ENCODE assay signal across 19 cellular contexts in genomic region chr4:5128569-5128968, GRCh38.
DNase-seq lines count a peak whose midpoint lies in the region; TF ChIP-seq lines count a peak whose summit lies in the region.
"Had no signal": no experiment of that assay in that cellular context is flagged by ENCODE, and none has a peak within 500 bp of the region (broad histone marks: within the 10 kb centered on the region; RNA-seq: fewer than 3 reads in every experiment).

No MANE protein-coding gene starts in this region.

- in situ Hi-C loops in T47D (cut with HindIII; ENCODE audit: low pct_unique_long_range_greater_than_20kb, low sequenced_read_pairs), result no loop called here

- no peak overlapping the region for H3K27ac Mint-ChIP-seq in MCF 10A (ENCODE audit: low read depth, unreplicated experiment)
- peak overlapping the region; percentile 28 for H3K27ac Mint-ChIP-seq in osteocyte (ENCODE audit: unreplicated experiment)
- H3K27ac Mint-ChIP-seq in progenitor cell of endocrine pancreas, result no peak overlapping the region
- H3K27ac Mint-ChIP-seq: CD8-positive, alpha-beta memory T cell had no signal

- H3K9me3 Mint-ChIP-seq in MCF 10A (ENCODE audit: unreplicated experiment), result peaks cover 5% of the 10 kb centered on the region
- peaks cover 5% of the 10 kb centered on the region for H3K9me3 Mint-ChIP-seq in osteocyte (ENCODE audit: unreplicated experiment)
- H3K9me3 Mint-ChIP-seq in progenitor cell of endocrine pancreas (ENCODE audit: low read depth), result peaks cover 10% of the 10 kb centered on the region

- H3K36me3 Mint-ChIP-seq in MCF 10A (ENCODE audit: insufficient read depth, unreplicated experiment) (no peaks in the 10 kb centered on the region), osteocyte (ENCODE audit: unreplicated experiment) (peaks cover 13% of the 10 kb centered on the region), progenitor cell of endocrine pancreas (ENCODE audit: insufficient read depth) (no peaks in the 10 kb centered on the region)
- H3K36me3 Mint-ChIP-seq: CD8-positive, alpha-beta memory T cell had no signal

- DNase-seq in T47D (ENCODE audit: low read depth in 1 of 2, low spot score in 1 of 2), result peak; percentile 40 to 61
- no peak for DNase-seq in MCF 10A (ENCODE audit: unreplicated experiment)
- no peak for DNase-seq in osteocyte (ENCODE audit: extremely low spot score, unreplicated experiment)
- no peak for DNase-seq in progenitor cell of endocrine pancreas (ENCODE audit: low spot score, unreplicated experiment)
- no peak for DNase-seq in NCI-H1436 treated with DMSO at 0.1 percent for 48 hours (lab: John Stamatoyannopoulos, UW)
- no peak for DNase-seq in activated naive CD4-positive, alpha-beta T cell treated with Interleukin-2 at 50 U/mL for 16 hours
- no peak for DNase-seq in activated T-cell treated with anti-CD3 and anti-CD28 coated beads, Interleukin-2, amount 50 U/mL, for 48 hours
- DNase-seq: Calu3; CD8-positive, alpha-beta memory T cell; DMS153; GF-D8; NCI-H1092; NCI-H2029 treated with DMSO at 0.1 percent for 48 hours; NCI-H2171; NCI-H524 treated with DMSO at 0.1 percent for 48 hours; OCI-M1; Right ventricle myocardium superior had no signal

- intact Hi-C loops in MCF 10A (cut with micrococcal nuclease), result no loop called here

- H3K4me3 Mint-ChIP-seq in MCF 10A (ENCODE audit: unreplicated experiment) (no peak overlapping the region), osteocyte (ENCODE audit: unreplicated experiment) (no peak overlapping the region), progenitor cell of endocrine pancreas (ENCODE audit: low read depth) (no peak overlapping the region)
- H3K4me3 Mint-ChIP-seq: CD8-positive, alpha-beta memory T cell had no signal

- H3K4me3 ChIP-seq in endocrine pancreas (ENCODE audit: control insufficient read depth, insufficient read depth, low read length), result no peak overlapping the region
- H3K4me3 ChIP-seq: K562 had no signal

- BruUV-seq in MCF 10A (replicated peaks; lab: Mats Ljungman, UMichigan), result no TSS peak

- no peaks in the 10 kb centered on the region for H3K27me3 ChIP-seq in endocrine pancreas (ENCODE audit: control insufficient read depth, insufficient read depth, low read length)

- TF ChIP-seq CTCF in MCF 10A (IDR thresholded peaks at IDR 0.05; ENCODE audit: unreplicated experiment), result no peak
- no peak for TF ChIP-seq CTCF in osteocyte (IDR thresholded peaks at IDR 0.05)
- TF ChIP-seq CTCF in progenitor cell of endocrine pancreas (IDR thresholded peaks at IDR 0.05; ENCODE audit: unreplicated experiment), result no peak

- H3K4me1 Mint-ChIP-seq in MCF 10A (ENCODE audit: insufficient read depth, unreplicated experiment), result no peaks in the 10 kb centered on the region
- H3K4me1 Mint-ChIP-seq in osteocyte (ENCODE audit: unreplicated experiment), result peaks cover 45% of the 10 kb centered on the region
- H3K4me1 Mint-ChIP-seq in progenitor cell of endocrine pancreas (ENCODE audit: low read depth), result peaks cover 7% of the 10 kb centered on the region
- H3K4me1 Mint-ChIP-seq: CD8-positive, alpha-beta memory T cell had no signal

- H3K27me3 Mint-ChIP-seq in MCF 10A (ENCODE audit: insufficient read depth, unreplicated experiment) (peaks cover 35% of the 10 kb centered on the region), osteocyte (ENCODE audit: unreplicated experiment) (no peaks in the 10 kb centered on the region), progenitor cell of endocrine pancreas (peaks cover 15% of the 10 kb centered on the region)

- H3K4me1 ChIP-seq in endocrine pancreas (ENCODE audit: control insufficient read depth, insufficient read depth, low read length), result no peaks in the 10 kb centered on the region

- H3K9me3 ChIP-seq in endocrine pancreas (ENCODE audit: control insufficient read depth, low read length), result no peaks in the 10 kb centered on the region

- POLR2A ChIA-PET in MCF 10A (lab: Yijun Ruan, JAX), result no interaction called here

- H3K36me3 ChIP-seq in endocrine pancreas (ENCODE audit: control insufficient read depth, insufficient read depth, low read length), result no peaks in the 10 kb centered on the region

- peak overlapping the region; percentile 6 for H3K9ac ChIP-seq in endocrine pancreas (ENCODE audit: control insufficient read depth, insufficient read depth, low read length)

- CTCF ChIA-PET in MCF 10A (lab: Yijun Ruan, JAX), result interaction anchor here (0.6 to 0.9 kb wide), 2 partner anchors 13 to 91 kb away, joined by 3 read pairs; no protein-coding TSS in a partner anchor

Comparison
In these comparisons a context has a peak if more than half of its experiments do, and no peak if none do; other contexts are left out.
1. DNase-seq: peak in T47D (2 of 2); none in MCF 10A (single experiment), osteocyte (single experiment), progenitor cell of endocrine pancreas (single experiment), NCI-H1436 treated with DMSO at 0.1 percent for 48 hours (single experiment), activated naive CD4-positive, alpha-beta T cell treated with Interleukin-2 at 50 U/mL for 16 hours (single experiment) and activated T-cell treated with anti-CD3 and anti-CD28 coated beads, Interleukin-2, amount 50 U/mL, for 48 hours (0 of 2).